10 cellular contexts compared by ENCODE assay signal in genomic region chr17:76561799-76562268, GRCh38. TPM values are rescaled to one million over a fixed set of nuclear protein-coding genes. Genes with fewer than 3 reads are reported as not detected.
A peak's percentile ranks its signal among the peaks of the same experiment; 100 is the strongest.
DNase-seq lines count a peak whose midpoint lies in the region; ATAC-seq and TF ChIP-seq lines count a peak whose summit lies in the region.
"Had no signal": no experiment of that assay in that cellular context is flagged by ENCODE, and none has a peak within 500 bp of the region (broad histone marks: within the 10 kb centered on the region; RNA-seq: fewer than 3 reads in every experiment).

No MANE protein-coding gene starts in this region.

- peak overlapping the region; percentile 52 to 77 (median 67) for H3K27ac Mint-ChIP-seq in CD4-positive, CD25-positive, alpha-beta regulatory T cell
- H3K27ac Mint-ChIP-seq in IgD-negative memory B cell (peak overlapping the region; percentile 72 to 96 (median 94)), mesothelial cell of epicardium (peak overlapping the region; percentile 78)
- H3K27ac Mint-ChIP-seq: T-helper 1 cell treated with Interleukin-12 subunit alpha and Interleukin-12 subunit beta and Interleukin-4 antibody, amounts not matched to agents 30 μg/mL and 1 μg/mL, for 36 hours had no signal

- no peak for DNase-seq in CD4-positive, CD25-positive, alpha-beta regulatory T cell
- DNase-seq in body of pancreas (peak in 1 of 4 donors; percentile 20), mesothelial cell of epicardium (ENCODE audit: low spot score in 2 of 2, unreplicated experiment in 2 of 2) (no peak), superior temporal gyrus (ENCODE audit: extremely low spot score) (no peak), posterior vena cava (ENCODE audit: low spot score) (no peak), omental fat pad (ENCODE audit: low spot score) (no peak)
- no peak for DNase-seq in activated CD4-positive, CD25-positive, alpha-beta regulatory T cell (lab: John Stamatoyannopoulos, UW)
- DNase-seq: Karpas-422 had no signal

- ATAC-seq in CD4-positive, CD25-positive, alpha-beta regulatory T cell (ENCODE audit: low read depth in 2 of 2): no peak
- ATAC-seq in body of pancreas: peak; percentile 29
- no peak for ATAC-seq in omental fat pad (ENCODE audit: low FRiP score)

- H3K27me3 Mint-ChIP-seq in CD4-positive, CD25-positive, alpha-beta regulatory T cell: no peaks in the 10 kb centered on the region
- H3K27me3 Mint-ChIP-seq in IgD-negative memory B cell: no peaks in the 10 kb centered on the region
- no peaks in the 10 kb centered on the region for H3K27me3 Mint-ChIP-seq in mesothelial cell of epicardium (ENCODE audit: low read depth)

- TF ChIP-seq POLR2A in body of pancreas (IDR thresholded peaks at IDR 0.05): no peak

- no peaks in the 10 kb centered on the region for H3K27me3 ChIP-seq in CD4-positive, CD25-positive, alpha-beta regulatory T cell (ENCODE audit: control insufficient read depth, insufficient read depth, low read length)
- no peaks in the 10 kb centered on the region for H3K27me3 ChIP-seq in body of pancreas

- peak overlapping the region; percentile 42 for H3K4me3 ChIP-seq in CD4-positive, CD25-positive, alpha-beta regulatory T cell (ENCODE audit: low read depth, low read length)
- no peak overlapping the region for H3K4me3 ChIP-seq in body of pancreas

- H3K4me3 Mint-ChIP-seq in CD4-positive, CD25-positive, alpha-beta regulatory T cell: peak overlapping the region; percentile 29 to 73 (median 52)
- H3K4me3 Mint-ChIP-seq in IgD-negative memory B cell (peak overlapping the region; percentile 47 to 85 (median 76)), mesothelial cell of epicardium (peak overlapping the region; percentile 4)
- H3K4me3 Mint-ChIP-seq: T-helper 1 cell treated with Interleukin-12 subunit alpha and Interleukin-12 subunit beta and Interleukin-4 antibody, amounts not matched to agents 30 μg/mL and 1 μg/mL, for 36 hours had no signal

- peaks cover 23 to 64% (median 41%) of the 10 kb centered on the region in 4 donors for H3K4me1 Mint-ChIP-seq in CD4-positive, CD25-positive, alpha-beta regulatory T cell
- H3K4me1 Mint-ChIP-seq in IgD-negative memory B cell (peaks cover 39 to 48% (median 40%) of the 10 kb centered on the region in 3 donors), mesothelial cell of epicardium (peaks cover 53% of the 10 kb centered on the region)

- peaks cover 0 to 2% (median 0%) of the 10 kb centered on the region in 7 donors for H3K9me3 Mint-ChIP-seq in CD4-positive, CD25-positive, alpha-beta regulatory T cell
- H3K9me3 Mint-ChIP-seq in IgD-negative memory B cell (no peaks in the 10 kb centered on the region), mesothelial cell of epicardium (no peaks in the 10 kb centered on the region)
- H3K9me3 Mint-ChIP-seq: T-helper 1 cell treated with Interleukin-12 subunit alpha and Interleukin-12 subunit beta and Interleukin-4 antibody, amounts not matched to agents 30 μg/mL and 1 μg/mL, for 36 hours had no signal

- H3K9me3 ChIP-seq in CD4-positive, CD25-positive, alpha-beta regulatory T cell (ENCODE audit: control insufficient read depth in 2 of 2, low read length in 2 of 2): no peaks in the 10 kb centered on the region
- no peaks in the 10 kb centered on the region for H3K9me3 ChIP-seq in body of pancreas

- H3K4me1 ChIP-seq in CD4-positive, CD25-positive, alpha-beta regulatory T cell (ENCODE audit: control insufficient read depth, insufficient read depth, low read length, poor library complexity, severe bottlenecking): peaks cover 49% of the 10 kb centered on the region
- H3K4me1 ChIP-seq in body of pancreas: peaks cover 57% of the 10 kb centered on the region

- intact Hi-C loops in body of pancreas (cut with DNase I) (no loop called here), posterior vena cava (cut with DNase I) (loop anchor here in 1 of 2 donors (2.0 kb wide), 1 partner anchor 61 kb away; the partner anchor contains the start of gene RHBDF2)

- whole genome bisulfite sequencing in body of pancreas, 2 donors: 44 to 62% methylated on average over 5 of the region's 5 CpGs

- TF ChIP-seq CTCF in body of pancreas (IDR thresholded peaks at IDR 0.05) (no peak), mesothelial cell of epicardium (IDR thresholded peaks at IDR 0.05; ENCODE audit: unreplicated experiment) (no peak), omental fat pad (IDR thresholded peaks at IDR 0.05) (no peak)

- H3K36me3 Mint-ChIP-seq in CD4-positive, CD25-positive, alpha-beta regulatory T cell: peaks cover 31% of the 10 kb centered on the region
- H3K36me3 Mint-ChIP-seq in IgD-negative memory B cell (peaks cover 22% of the 10 kb centered on the region), mesothelial cell of epicardium (peaks cover 24% of the 10 kb centered on the region)

- peaks cover 39% of the 10 kb centered on the region for H3K36me3 ChIP-seq in CD4-positive, CD25-positive, alpha-beta regulatory T cell (ENCODE audit: control insufficient read depth, insufficient read depth, low read length)
- H3K36me3 ChIP-seq in body of pancreas (replicated peaks in 1 of 2; ENCODE audit: insufficient read depth in 1 of 2, low read depth in 2 of 2): peaks cover 2 to 8% of the 10 kb centered on the region in 2 donors

- H3K27ac ChIP-seq in CD4-positive, CD25-positive, alpha-beta regulatory T cell (ENCODE audit: insufficient read depth, low read length, poor library complexity, severe bottlenecking): peak overlapping the region; percentile 30
- H3K27ac ChIP-seq in body of pancreas: peak overlapping the region in 3 of 4 donors; percentile 22 to 88 (median 68)

RNA-seq across cellular contexts. Expression of gene PRCD, which starts 22.0 kb away (rescaled TPM):
- total RNA-seq in CD4-positive, CD25-positive, alpha-beta regulatory T cell: not detected
- polyA plus RNA-seq in CD4-positive, CD25-positive, alpha-beta regulatory T cell: under 1 TPM in 1 of 4 donors, not detected in 3; 0.52 TPM
- polyA plus RNA-seq in IgD-negative memory B cell: 24.4 TPM
- 1 to 10 TPM in 1 of 2 donors, under 1 TPM in 1; 0.52 to 4.6 TPM for total RNA-seq in body of pancreas
- total RNA-seq in mesothelial cell of epicardium: 8.7 to 9.9 TPM (median 9.9 TPM) in 3 replicates
- 1 to 10 TPM; 1.6 to 4.7 TPM for total RNA-seq in posterior vena cava
- 10 to 100 TPM in 1 of 4 donors, 1 to 10 TPM in 3; 2.3 to 20.0 (median 3.5) TPM for total RNA-seq in omental fat pad

RNA-seq across cellular contexts. Expression of gene ST6GALNAC2, which starts 23.8 kb away (rescaled TPM):
- 0.39 TPM for total RNA-seq in CD4-positive, CD25-positive, alpha-beta regulatory T cell
- under 1 TPM in 2 of 4 donors, not detected in 2; 0.08 to 0.13 TPM for polyA plus RNA-seq in CD4-positive, CD25-positive, alpha-beta regulatory T cell
- 0.68 TPM for polyA plus RNA-seq in IgD-negative memory B cell
- total RNA-seq in body of pancreas (10 to 100 TPM in 1 of 2 donors, 1 to 10 TPM in 1; 6.9 to 10.1 TPM), mesothelial cell of epicardium (1.3 to 1.9 TPM (median 1.5 TPM) in 3 replicates), posterior vena cava (1 to 10 TPM; 3.0 to 3.1 TPM), omental fat pad (10 to 100 TPM in 2 of 4 donors, 1 to 10 TPM in 2; 4.2 to 12.1 (median 9.7) TPM)

RNA-seq across cellular contexts. Expression of gene CYGB, which starts 24.3 kb away (rescaled TPM):
- total RNA-seq in CD4-positive, CD25-positive, alpha-beta regulatory T cell: not detected
- not detected for polyA plus RNA-seq in CD4-positive, CD25-positive, alpha-beta regulatory T cell
- polyA plus RNA-seq in IgD-negative memory B cell: 2.1 TPM
- total RNA-seq in body of pancreas (10 to 100 TPM in 1 of 2 donors, 1 to 10 TPM in 1; 9.6 to 21.1 TPM), mesothelial cell of epicardium (8.6 to 10.4 TPM (median 10.1 TPM) in 3 replicates), posterior vena cava (10 to 100 TPM; 16.3 to 24.5 TPM), omental fat pad (10 to 100 TPM; 18.9 to 46.2 (median 35.2) TPM)

Comparison
In these comparisons a context has a peak if more than half of its experiments do, and no peak if none do; other contexts are left out.
1. H3K4me3 Mint-ChIP-seq: peak in every context shown above with its lines; median percentile 76 in IgD-negative memory B cell; 52 in CD4-positive, CD25-positive, alpha-beta regulatory T cell; 4 in mesothelial cell of epicardium.